23 cellular contexts compared by ENCODE assay signal in the genomic region with DNA sequence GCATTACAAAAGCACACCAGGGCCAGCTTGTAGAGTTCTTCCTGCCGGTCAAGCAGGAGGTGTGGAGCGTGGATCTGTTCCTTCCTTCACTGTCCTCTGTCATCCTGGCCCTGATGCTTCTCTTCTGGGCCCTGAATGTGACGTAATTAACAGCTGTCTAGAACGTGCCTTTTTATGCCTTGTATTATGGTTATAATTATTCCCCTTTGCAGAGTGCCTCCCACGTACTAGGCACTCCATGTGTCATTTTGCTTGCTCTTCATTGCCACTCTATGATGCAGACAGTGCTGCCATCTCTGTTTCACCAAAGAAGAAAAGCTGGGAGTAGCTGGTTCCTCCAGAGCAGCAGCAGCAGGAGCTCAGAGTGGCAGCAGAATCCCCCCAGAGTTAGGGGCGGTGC.
"Had no signal": no experiment of that assay in that cellular context is flagged by ENCODE, and none has a peak within 500 bp of the region (broad histone marks: within the 10 kb centered on the region; RNA-seq: fewer than 3 reads in every experiment).

No MANE protein-coding gene starts in this region.

- H3K9me3 ChIP-seq: ascending aorta, heart right ventricle, lower lobe of right lung, testis, transverse colon had no signal

- H2AFZ ChIP-seq: parathyroid adenoma had no signal

- H3K4me3 ChIP-seq: ascending aorta, heart right ventricle, lower lobe of right lung, testis, transverse colon had no signal

- H3K9ac ChIP-seq: parathyroid adenoma had no signal

- H3K27ac ChIP-seq: ascending aorta, brain microvascular endothelial cell, foreskin keratinocyte, heart right ventricle, lower lobe of right lung, parathyroid adenoma, testis, transverse colon had no signal

- H3K4me3 Mint-ChIP-seq: activated CD4-positive, alpha-beta memory T cell treated with anti-CD3 and anti-CD28 coated beads, Interleukin-2, amount 10 ng/mL, durations not matched to agents 7 days and 5 days; activated CD4-positive, alpha-beta T cell treated with anti-CD3 and anti-CD28 coated beads, Interleukin-2, amount 10 ng/mL, durations not matched to agents 24 days and 14 days; activated naive CD4-positive, alpha-beta T cell treated with anti-CD3 and anti-CD28 coated beads, Interleukin-2, amount 10 ng/mL, durations not matched to agents 7 days and 5 days; activated naive CD8-positive, alpha-beta T cell treated with anti-CD3 and anti-CD28 coated beads, Interleukin-2, amount 10 ng/mL, durations not matched to agents 7 days and 5 days; activated T-cell treated with anti-CD3 and anti-CD28 coated beads, Interleukin-2, amount 50 U/mL, for 24 hours; naive thymus-derived CD4-positive, alpha-beta T cell; neural crest cell had no signal

- H3K36me3 ChIP-seq: ascending aorta, brain microvascular endothelial cell, heart right ventricle, lower lobe of right lung, transverse colon had no signal

- H3K9me3 Mint-ChIP-seq: activated CD4-positive, alpha-beta memory T cell treated with anti-CD3 and anti-CD28 coated beads, Interleukin-2, amount 10 ng/mL, durations not matched to agents 7 days and 5 days; activated CD4-positive, alpha-beta T cell treated with anti-CD3 and anti-CD28 coated beads, Interleukin-2, amount 10 ng/mL, durations not matched to agents 24 days and 14 days; activated naive CD4-positive, alpha-beta T cell treated with anti-CD3 and anti-CD28 coated beads, Interleukin-2, amount 10 ng/mL, durations not matched to agents 7 days and 5 days; activated naive CD8-positive, alpha-beta T cell treated with anti-CD3 and anti-CD28 coated beads, Interleukin-2, amount 10 ng/mL, durations not matched to agents 7 days and 5 days; activated T-cell treated with anti-CD3 and anti-CD28 coated beads, Interleukin-2, amount 50 U/mL, for 24 hours; neural crest cell had no signal

- H3K4me1 ChIP-seq: lower lobe of right lung, parathyroid adenoma, testis, transverse colon had no signal

- H3K4me1 Mint-ChIP-seq: activated CD4-positive, alpha-beta memory T cell treated with anti-CD3 and anti-CD28 coated beads, Interleukin-2, amount 10 ng/mL, durations not matched to agents 7 days and 5 days; activated CD4-positive, alpha-beta T cell treated with anti-CD3 and anti-CD28 coated beads, Interleukin-2, amount 10 ng/mL, durations not matched to agents 24 days and 14 days; activated naive CD4-positive, alpha-beta T cell treated with anti-CD3 and anti-CD28 coated beads, Interleukin-2, amount 10 ng/mL, durations not matched to agents 7 days and 5 days; activated naive CD8-positive, alpha-beta T cell treated with anti-CD3 and anti-CD28 coated beads, Interleukin-2, amount 10 ng/mL, durations not matched to agents 7 days and 5 days had no signal

- H3K27me3 ChIP-seq: ascending aorta, brain microvascular endothelial cell, foreskin keratinocyte, testis, transverse colon had no signal

- H3K27ac Mint-ChIP-seq: activated CD4-positive, alpha-beta memory T cell treated with anti-CD3 and anti-CD28 coated beads, Interleukin-2, amount 10 ng/mL, durations not matched to agents 7 days and 5 days; activated CD4-positive, alpha-beta T cell treated with anti-CD3 and anti-CD28 coated beads, Interleukin-2, amount 10 ng/mL, durations not matched to agents 24 days and 14 days; activated naive CD4-positive, alpha-beta T cell treated with anti-CD3 and anti-CD28 coated beads, Interleukin-2, amount 10 ng/mL, durations not matched to agents 7 days and 5 days; activated naive CD8-positive, alpha-beta T cell treated with anti-CD3 and anti-CD28 coated beads, Interleukin-2, amount 10 ng/mL, durations not matched to agents 7 days and 5 days; activated T-cell treated with anti-CD3 and anti-CD28 coated beads, Interleukin-2, amount 50 U/mL, for 24 hours; naive thymus-derived CD4-positive, alpha-beta T cell had no signal

- DNase-seq: activated CD4-positive, alpha-beta memory T cell treated with anti-CD3 and anti-CD28 coated beads, Interleukin-2, amount 10 ng/mL, durations not matched to agents 7 days and 5 days; activated CD4-positive, alpha-beta T cell treated with anti-CD3 and anti-CD28 coated beads, Interleukin-2, amount 10 ng/mL, durations not matched to agents 24 days and 14 days; activated CD4-positive, CD25-positive, alpha-beta regulatory T cell treated with anti-CD3 and anti-CD28 coated beads, Interleukin-2, amount 50 U/mL, for 72 hours; activated CD8-positive, alpha-beta memory T cell treated with anti-CD3 and anti-CD28 coated beads, Interleukin-2, amount 50 U/mL, for 48 hours; activated gamma-delta T cell; activated naive CD4-positive, alpha-beta T cell treated with anti-CD3 and anti-CD28 coated beads, Interleukin-2, amount 10 ng/mL, durations not matched to agents 7 days and 5 days; activated naive CD8-positive, alpha-beta T cell treated with anti-CD3 and anti-CD28 coated beads, Interleukin-2, amount 10 ng/mL, durations not matched to agents 7 days and 5 days; activated T-cell treated with anti-CD3 and anti-CD28 coated beads, Interleukin-2, amount 50 U/mL, for 24 hours; brain microvascular endothelial cell; foreskin keratinocyte; heart right ventricle; lower lobe of right lung; naive thymus-derived CD4-positive, alpha-beta T cell; occipital lobe; right cardiac atrium; stimulated activated CD4-positive, alpha-beta T cell treated with anti-CD3 and anti-CD28 coated beads, Interleukin-2, amount 100 ng/mL, for 48 hours; stimulated activated naive CD8-positive, alpha-beta T cell treated with anti-CD3 and anti-CD28 coated beads, Interleukin-15, Interleukin-2, amounts not matched to agents 100 U/mL and 50 U/mL, for 24 hours; T-helper 2 cell; testis; transverse colon had no signal

- H3K36me3 Mint-ChIP-seq: activated naive CD4-positive, alpha-beta T cell treated with anti-CD3 and anti-CD28 coated beads, Interleukin-2, amount 10 ng/mL, durations not matched to agents 7 days and 5 days; activated naive CD8-positive, alpha-beta T cell treated with anti-CD3 and anti-CD28 coated beads, Interleukin-2, amount 10 ng/mL, durations not matched to agents 7 days and 5 days; naive thymus-derived CD4-positive, alpha-beta T cell had no signal
